In genomic region chr17:1164935-1165556, GRCh38 we compare ENCODE assay signal across 17 cellular contexts. TPM values are rescaled to one million over a fixed set of nuclear protein-coding genes. Genes with fewer than 3 reads are reported as not detected.
DNase-seq lines count a peak whose midpoint lies in the region; ATAC-seq, FAIRE-seq and TF ChIP-seq lines count a peak whose summit lies in the region.
"Had no signal": no experiment of that assay in that cellular context is flagged by ENCODE, and none has a peak within 500 bp of the region (broad histone marks: within the 10 kb centered on the region; RNA-seq: fewer than 3 reads in every experiment).

No MANE protein-coding gene starts in this region.

- no peak overlapping the region for H3K4me2 ChIP-seq in A549

- no peak overlapping the region for H3K27ac ChIP-seq in A549
- peak overlapping the region; percentile 60 for H3K27ac ChIP-seq in lower lobe of right lung
- H3K27ac ChIP-seq: neutrophil had no signal

- 55% methylated on average over 12 of the region's 12 CpGs for WGBS in A549 (ENCODE audit: missing lambda C conversion rate)

- TF ChIP-seq EP300 in A549 (IDR thresholded peaks at IDR 0.05): no peak

- ATAC-seq in A549 (peak; percentile 16 to 48; a peak in 3 of 6 replicates), Right ventricle myocardium superior (ENCODE audit: poor library complexity) (peak; percentile 46), lower lobe of right lung (peak; percentile 47 to 56), GM18907 (IDR thresholded peaks at IDR 0.05; ENCODE audit: unreplicated experiment) (no peak), GM21529 (IDR thresholded peaks at IDR 0.05; ENCODE audit: unreplicated experiment) (no peak), HG03196 (IDR thresholded peaks at IDR 0.05; ENCODE audit: unreplicated experiment) (no peak)
- ATAC-seq: activated CD4-positive, CD25-positive, alpha-beta regulatory T cell treated with anti-CD3 and anti-CD28 coated beads, Interleukin-2, amount 50 U/mL, for 24 hours had no signal

- TF ChIP-seq RAD21 in A549 (conservative IDR thresholded peaks at IDR 0.05 in 1 of 2, IDR thresholded peaks at IDR 0.05 in 1 of 2): no peak

- intact Hi-C loops in Right ventricle myocardium superior (cut with DNase I): no loop called here
- intact Hi-C loops in lower lobe of right lung (cut with DNase I): no loop called here

- CTCF ChIA-PET in A549 (lab: Yijun Ruan, JAX): interaction anchor here (0.9 to 6.0 kb wide), 8 partner anchors 8 to 109 kb away, joined by 3 to 60 read pairs (median 8); no protein-coding TSS in a partner anchor

- no peaks in the 10 kb centered on the region for H3K27me3 ChIP-seq in lower lobe of right lung (ENCODE audit: low read depth)
- H3K27me3 ChIP-seq: neutrophil had no signal

- POLR2A ChIA-PET in A549 (lab: Yijun Ruan, JAX): no interaction called here

- no peak for TF ChIP-seq CTCF in A549 (IDR thresholded peaks at IDR 0.05)
- TF ChIP-seq CTCF in lower lobe of right lung (IDR thresholded peaks at IDR 0.05): peak; percentile 46

- no peak for DNase-seq in A549 (ENCODE audit: low read depth in 1 of 2, low spot score in 1 of 2)
- DNase-seq in GM19238 (ENCODE audit: insufficient read length, low spot score): peak; percentile 52
- DNase-seq in Right ventricle myocardium superior: peak; percentile 67
- no peak for DNase-seq in lower lobe of right lung
- no peak for DNase-seq in NCI-H774 (lab: John Stamatoyannopoulos, UW)
- DNase-seq: activated naive CD4-positive, alpha-beta T cell treated with anti-CD3 and anti-CD28 coated beads, Interleukin-2, amount 50 U/mL, for 16 hours; aorta; GOT3; MV-4-11; NCI-H187 treated with DMSO at 0.1 percent for 48 hours; stimulated activated CD4-positive, alpha-beta T cell treated with anti-CD3 and anti-CD28 coated beads, Interleukin-4, amount 100 ng/mL, for 4 hours; trophoblast cell had no signal

- no peak for FAIRE-seq in A549 (lab: Jason Lieb, UNC)

- no peaks in the 10 kb centered on the region for H3K36me3 ChIP-seq in lower lobe of right lung
- H3K36me3 ChIP-seq: neutrophil had no signal

- H3K9me3 ChIP-seq in A549: no peaks in the 10 kb centered on the region
- no peaks in the 10 kb centered on the region for H3K9me3 ChIP-seq in lower lobe of right lung
- H3K9me3 ChIP-seq: neutrophil had no signal

- H3K4me3 ChIP-seq in A549 (no peak overlapping the region), lower lobe of right lung (no peak overlapping the region)

- H3K4me1 ChIP-seq in A549 (no peaks in the 10 kb centered on the region), lower lobe of right lung (peaks cover 43% of the 10 kb centered on the region)

- no peak for TF ChIP-seq POLR2A in A549 (IDR thresholded peaks at IDR 0.05; ENCODE audit: low read length)

TF ChIP-seq in A549, 52 proteins besides CTCF, POLR2A, EP300 and RAD21:
- no peak for TF ChIP-seq CHD2 (IDR thresholded peaks at IDR 0.05; ENCODE audit: low read length, partially characterized antibody)
- TF ChIP-seq TP53 (CRISPR knock-in tag; IDR thresholded peaks at IDR 0.05): no peak
- no peak for TF ChIP-seq ESRRA (IDR thresholded peaks at IDR 0.05; ENCODE audit: borderline replicate concordance, low read length)
- TF ChIP-seq MAFK (IDR thresholded peaks at IDR 0.05; ENCODE audit: partially characterized antibody): no peak
- no peak for TF ChIP-seq EHMT2 (IDR thresholded peaks at IDR 0.05; ENCODE audit: low read depth)
- no peak for TF ChIP-seq RCOR1 (IDR thresholded peaks at IDR 0.05; ENCODE audit: low read depth, low read length)
- TF ChIP-seq FOXS1 (CRISPR knock-in tag; IDR thresholded peaks at IDR 0.05): no peak
- no peak for TF ChIP-seq KDM1A (IDR thresholded peaks at IDR 0.05; ENCODE audit: low read depth)
- no peak for TF ChIP-seq ZSCAN20 (CRISPR knock-in tag; IDR thresholded peaks at IDR 0.05)

RNA-seq across cellular contexts. Expression of gene ABR, which starts 14.7 kb away (rescaled TPM):
- polyA plus RNA-seq in A549 (2011; rRNA removed) (62.5 and 70.9 TPM in 2 replicates), A549 (2017; fragmentation: RNase III; extraction: RNeasy Plus Mini Kit Qiagen cat#74134 plus additional on column Dnase treatment) (68.8 to 78.0 TPM (median 73.8 TPM) in 3 replicates)
- polyA plus RNA-seq in A549 (2012; cell fraction: cytosol; rRNA removed): 128 and 131 TPM in 2 replicates
- 168 and 237 TPM in 2 replicates for polyA plus RNA-seq in A549 (2012; cell fraction: nucleus; rRNA removed)
- polyA minus RNA-seq in A549 (2011; rRNA and poly(A)+ RNA removed): 103 and 133 TPM in 2 replicates
- total RNA-seq in Right ventricle myocardium superior (128 TPM), lower lobe of right lung (212 TPM)

Comparison
In these comparisons a context has a peak if more than half of its experiments do, and no peak if none do; other contexts are left out.
1. ATAC-seq: peak in A549 (2 of 2), Right ventricle myocardium superior (single experiment) and lower lobe of right lung (2 of 2); none in GM18907 (single experiment), GM21529 (single experiment) and HG03196 (single experiment).
2. DNase-seq: peak in GM19238 (single experiment) and Right ventricle myocardium superior (single experiment); none in A549 (0 of 2), lower lobe of right lung (single experiment) and NCI-H774 (single experiment).